Comparison of ENCODE assay signal across 9 cellular contexts in the genomic region with DNA sequence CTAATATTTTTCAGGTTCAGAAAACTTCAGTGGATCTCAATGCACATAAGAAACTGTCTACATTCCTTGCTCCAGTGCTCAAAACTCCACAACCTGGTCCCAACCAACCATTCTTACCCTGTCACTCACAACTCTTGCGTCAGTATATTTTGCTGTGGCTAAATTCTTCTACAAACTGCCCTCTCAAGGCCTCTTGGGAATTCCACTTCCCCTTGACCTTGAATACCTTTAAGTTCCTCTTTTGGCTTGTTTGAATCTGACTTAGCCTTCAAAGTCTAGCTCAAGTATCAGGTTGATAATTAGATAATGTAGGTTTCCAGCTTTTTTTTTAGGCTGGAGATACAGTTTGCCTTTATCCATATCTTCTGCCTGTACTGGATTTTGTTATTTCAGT.
DNase-seq lines count a peak whose midpoint lies in the region; ATAC-seq and TF ChIP-seq lines count a peak whose summit lies in the region.
"Had no signal": no experiment of that assay in that cellular context is flagged by ENCODE, and none has a peak within 500 bp of the region (broad histone marks: within the 10 kb centered on the region; RNA-seq: fewer than 3 reads in every experiment).

No MANE protein-coding gene starts in this region.

- H3K4me1 Mint-ChIP-seq in activated CD4-positive, alpha-beta memory T cell treated with anti-CD3 and anti-CD28 coated beads for 36 hours (ENCODE audit: low read depth) = peaks cover 15% of the 10 kb centered on the region

- H3K36me3 ChIP-seq in cardiac muscle cell = no peaks in the 10 kb centered on the region

- no peaks in the 10 kb centered on the region for H3K27me3 ChIP-seq in cardiac muscle cell

- H3K4me3 ChIP-seq in cardiac muscle cell = no peak overlapping the region

- no peaks in the 10 kb centered on the region for H3K9me3 Mint-ChIP-seq in activated CD4-positive, alpha-beta memory T cell treated with anti-CD3 and anti-CD28 coated beads for 36 hours

- intact Hi-C loops in left ventricle myocardium superior (cut with micrococcal nuclease) = no loop called here
- intact Hi-C loops in activated CD4-positive, alpha-beta memory T cell treated with anti-CD3 and anti-CD28 coated beads for 36 hours (cut with micrococcal nuclease) = loop anchor here (1.0 kb wide), 1 partner anchor 47 kb away; no protein-coding TSS in a partner anchor

- H3K27ac Mint-ChIP-seq in activated CD4-positive, alpha-beta memory T cell treated with anti-CD3 and anti-CD28 coated beads for 36 hours = no peak overlapping the region

- H3K27ac ChIP-seq in cardiac muscle cell = no peak overlapping the region

- ATAC-seq in left ventricle myocardium superior (no peak), HG03103 (IDR thresholded peaks at IDR 0.05; ENCODE audit: low read depth, unreplicated experiment) (peak; percentile 52)

- H3K27me3 Mint-ChIP-seq in activated CD4-positive, alpha-beta memory T cell treated with anti-CD3 and anti-CD28 coated beads for 36 hours = no peaks in the 10 kb centered on the region

- no peaks in the 10 kb centered on the region for H3K9me3 ChIP-seq in cardiac muscle cell (ENCODE audit: low read depth)

- POLR2A ChIA-PET in activated CD4-positive, alpha-beta memory T cell treated with anti-CD3 and anti-CD28 coated beads for 36 hours (lab: Charles Lee) = no interaction called here

- no peak for TF ChIP-seq CTCF in cardiac muscle cell (IDR thresholded peaks at IDR 0.05; ENCODE audit: low read depth, low read length)

- peak; percentile 25 to 32 for DNase-seq in cardiac muscle cell (ENCODE audit: low read depth in 1 of 2, low spot score in 1 of 2)
- DNase-seq in left ventricle myocardium superior = no peak
- DNase-seq in SKM-1 treated with dmso at 0.1 percent for 144 hours (lab: John Stamatoyannopoulos, UW; ENCODE audit: unreplicated experiment) = peak; percentile 92
- DNase-seq in DMS53 (lab: John Stamatoyannopoulos, UW) = no peak
- no peak for DNase-seq in activated CD4-positive, alpha-beta memory T cell treated with anti-CD3 and anti-CD28 coated beads for 36 hours
- DNase-seq in ecto neural progenitor cell (ENCODE audit: low spot score) = no peak
- no peak for DNase-seq in NCI-H1930 (lab: John Stamatoyannopoulos, UW)
- DNase-seq: NCI-H69 had no signal

- CTCF ChIA-PET in activated CD4-positive, alpha-beta memory T cell treated with anti-CD3 and anti-CD28 coated beads for 36 hours (lab: Charles Lee) = interaction anchor here (1.0 kb wide), 1 partner anchor 9 kb away, joined by 3 read pairs; no protein-coding TSS in a partner anchor

- H3K4me1 ChIP-seq in cardiac muscle cell (ENCODE audit: low read depth) = peaks cover 4% of the 10 kb centered on the region

- no peak overlapping the region for H3K4me3 Mint-ChIP-seq in activated CD4-positive, alpha-beta memory T cell treated with anti-CD3 and anti-CD28 coated beads for 36 hours

- no peaks in the 10 kb centered on the region for H3K36me3 Mint-ChIP-seq in activated CD4-positive, alpha-beta memory T cell treated with anti-CD3 and anti-CD28 coated beads for 36 hours

Comparison
In these comparisons a context has a peak if more than half of its experiments do, and no peak if none do; other contexts are left out.
1. DNase-seq: peak in cardiac muscle cell (2 of 2) and SKM-1 treated with dmso at 0.1 percent for 144 hours (single experiment); none in left ventricle myocardium superior (single experiment), DMS53 (single experiment), activated CD4-positive, alpha-beta memory T cell treated with anti-CD3 and anti-CD28 coated beads for 36 hours (single experiment), ecto neural progenitor cell (single experiment) and NCI-H1930 (0 of 2).